Comparison of ENCODE assay signal across 16 cellular contexts in genomic region chr2:95029898-95030341, GRCh38. TPM values are rescaled to one million over a fixed set of nuclear protein-coding genes. Genes with fewer than 3 reads are reported as not detected.
A peak's percentile ranks its signal among the peaks of the same experiment; 100 is the strongest.
DNase-seq lines count a peak whose midpoint lies in the region; ATAC-seq, FAIRE-seq and TF ChIP-seq lines count a peak whose summit lies in the region.
"Had no signal": no experiment of that assay in that cellular context is flagged by ENCODE, and none has a peak within 500 bp of the region (broad histone marks: within the 10 kb centered on the region; RNA-seq: fewer than 3 reads in every experiment).

No MANE protein-coding gene starts in this region.

- ATAC-seq in CD4-positive, alpha-beta T cell (ENCODE audit: poor library complexity) = no peak
- ATAC-seq in naive thymus-derived CD4-positive, alpha-beta T cell = no peak
- no peak for ATAC-seq in HepG2
- no peak for ATAC-seq in HG03354 (IDR thresholded peaks at IDR 0.05; ENCODE audit: poor library complexity, severe bottlenecking, unreplicated experiment)
- ATAC-seq in aorta (ENCODE audit: low FRiP score) = no peak
- ATAC-seq in GM21786 (IDR thresholded peaks at IDR 0.05; ENCODE audit: unreplicated experiment) = no peak
- ATAC-seq: gastroesophageal sphincter had no signal

- TF ChIP-seq EP300 in HepG2 (IDR thresholded peaks at IDR 0.05; ENCODE audit: low read depth in 2 of 2, low read length in 2 of 2) (no peak), HepG2 (CRISPR knock-in tag; IDR thresholded peaks at IDR 0.05; ENCODE audit: borderline replicate concordance) (no peak)

- no peaks in the 10 kb centered on the region for H3K27me3 Mint-ChIP-seq in CD4-positive, alpha-beta T cell
- no peaks in the 10 kb centered on the region for H3K27me3 Mint-ChIP-seq in activated T-helper 2 cell treated with anti-CD3 and anti-CD28 coated beads, Interferon-gamma antibody, Interleukin-2, Interleukin-4, amounts not matched to agents 10 μg/mL and 5 μg/mL and 100 μg/mL, durations not matched to agents 14 hours and 24 hours and 36 hours (ENCODE audit: low read depth)
- H3K27me3 Mint-ChIP-seq in naive thymus-derived CD4-positive, alpha-beta T cell = peaks cover 0 to 11% (median 0%) of the 10 kb centered on the region in 5 donors

- peaks cover 0 to 63% of the 10 kb centered on the region in 2 donors for H3K4me1 ChIP-seq in naive thymus-derived CD4-positive, alpha-beta T cell (ENCODE audit: control insufficient read depth in 2 of 2, insufficient read depth in 2 of 2, low read length in 2 of 2)
- peaks cover 5% of the 10 kb centered on the region; the same call in 1 of the 2 replicates for H3K4me1 ChIP-seq in HepG2 (ENCODE audit: insufficient read depth, low read length)
- H3K4me1 ChIP-seq in aorta (ENCODE audit: control insufficient read depth in 1 of 2, insufficient read depth in 2 of 2, low read length in 2 of 2) = no peaks in the 10 kb centered on the region

- H3K27ac Mint-ChIP-seq in CD4-positive, alpha-beta T cell = peak overlapping the region; percentile 55
- no peak overlapping the region for H3K27ac Mint-ChIP-seq in activated T-helper 2 cell treated with anti-CD3 and anti-CD28 coated beads, Interferon-gamma antibody, Interleukin-2, Interleukin-4, amounts not matched to agents 10 μg/mL and 5 μg/mL and 100 μg/mL, durations not matched to agents 14 hours and 24 hours and 36 hours
- H3K27ac Mint-ChIP-seq in naive thymus-derived CD4-positive, alpha-beta T cell = peak overlapping the region in 7 of 9 donors; percentile 49 to 81 (median 73)
- H3K27ac Mint-ChIP-seq: H9 had no signal

- H3K27ac ChIP-seq in CD4-positive, alpha-beta T cell (ENCODE audit: low read depth, low read length) = peak overlapping the region; percentile 27
- peak overlapping the region; percentile 54 for H3K27ac ChIP-seq in naive thymus-derived CD4-positive, alpha-beta T cell (ENCODE audit: low read depth, low read length)
- H3K27ac ChIP-seq in HepG2 (ENCODE audit: extremely low read length, insufficient read depth, low read length) (no peak overlapping the region), aorta (ENCODE audit: low read depth in 1 of 2, low read length in 2 of 2) (no peak overlapping the region)
- H3K27ac ChIP-seq: adrenal gland, sigmoid colon, tibial artery had no signal

- H2AFZ ChIP-seq in HepG2 (ENCODE audit: low read length) = no peak overlapping the region

- H3K27me3 ChIP-seq in CD4-positive, alpha-beta T cell (ENCODE audit: control insufficient read depth, insufficient read depth, low read length) = no peaks in the 10 kb centered on the region
- no peaks in the 10 kb centered on the region for H3K27me3 ChIP-seq in naive thymus-derived CD4-positive, alpha-beta T cell (ENCODE audit: control insufficient read depth in 2 of 2, insufficient read depth in 2 of 2, low read length in 2 of 2)
- H3K27me3 ChIP-seq in HepG2 (ENCODE audit: control insufficient read depth in 1 of 2, insufficient read depth in 2 of 2, low read length in 2 of 2) = peaks cover 15 to 87% of the 10 kb centered on the region in 2 experiments
- H3K27me3 ChIP-seq in aorta (ENCODE audit: control insufficient read depth in 1 of 2, insufficient read depth in 2 of 2, low read length in 1 of 2) = no peaks in the 10 kb centered on the region

- FAIRE-seq in HepG2 (lab: Jason Lieb, UNC) = no peak
- FAIRE-seq: endometrium had no signal

- H3K4me3 Mint-ChIP-seq in CD4-positive, alpha-beta T cell = peak overlapping the region; percentile 63
- H3K4me3 Mint-ChIP-seq in activated T-helper 2 cell treated with anti-CD3 and anti-CD28 coated beads, Interferon-gamma antibody, Interleukin-2, Interleukin-4, amounts not matched to agents 10 μg/mL and 5 μg/mL and 100 μg/mL, durations not matched to agents 14 hours and 24 hours and 36 hours (ENCODE audit: low read depth) = peak overlapping the region; percentile 8
- H3K4me3 Mint-ChIP-seq in naive thymus-derived CD4-positive, alpha-beta T cell = peak overlapping the region in 8 of 10 donors; percentile 56 to 83 (median 60)
- H3K4me3 Mint-ChIP-seq: H9 had no signal

- TF ChIP-seq CTCF in CD4-positive, alpha-beta T cell (IDR thresholded peaks at IDR 0.05) = no peak
- no peak for TF ChIP-seq CTCF in HepG2 (CRISPR knock-in tag; IDR thresholded peaks at IDR 0.05)

- intact Hi-C loops in CD4-positive, alpha-beta T cell (cut with DNase I, micrococcal nuclease) = loop anchor here in 1 of 2 experiments (2.0 kb wide), 1 partner anchor 23 kb away; no protein-coding TSS in a partner anchor
- intact Hi-C loops in activated T-helper 2 cell treated with anti-CD3 and anti-CD28 coated beads, Interferon-gamma antibody, Interleukin-2, Interleukin-4, amounts not matched to agents 10 μg/mL and 5 μg/mL and 100 μg/mL, durations not matched to agents 14 hours and 24 hours and 36 hours (cut with micrococcal nuclease) = loop anchor here (5.0 kb wide), 1 partner anchor 177 kb away; the partner anchor contains the start of gene ZNF892
- intact Hi-C loops in naive thymus-derived CD4-positive, alpha-beta T cell (cut with micrococcal nuclease) = loop anchor here in 1 of 2 donors (10.0 kb wide), 1 partner anchor 1505 kb away; the partner anchor contains the start of gene ARID5A
- intact Hi-C loops in HepG2 (cut with micrococcal nuclease; ENCODE audit: unreplicated experiment) = no loop called here
- intact Hi-C loops in aorta (cut with DNase I) = no loop called here

- WGBS in HepG2 (ENCODE audit: low lambda C conversion rate) = 53% methylated on average over 4 of the region's 4 CpGs
- WGBS in aorta, 2 donors = 84 to 92% methylated on average over 4 of the region's 4 CpGs

- BruUV-seq in HepG2 (replicated peaks; lab: Mats Ljungman, UMichigan) = no TSS peak

- POLR2A ChIA-PET in CD4-positive, alpha-beta T cell (lab: Charles Lee) = interaction anchor here (0.8 to 3.7 kb wide), 7 partner anchors 12 to 50 kb away, joined by 3 to 15 read pairs (median 4); no protein-coding TSS in a partner anchor
- POLR2A ChIA-PET in naive thymus-derived CD4-positive, alpha-beta T cell (lab: Charles Lee) = interaction anchor here (1.2 to 16.0 kb wide), 6 partner anchors 10 to 49 kb away, joined by 4 to 1031 read pairs (median 8); no protein-coding TSS in a partner anchor
- POLR2A ChIA-PET in HepG2 (lab: Yijun Ruan, JAX) = no interaction called here

- no peaks in the 10 kb centered on the region for H3K9me3 Mint-ChIP-seq in CD4-positive, alpha-beta T cell
- no peaks in the 10 kb centered on the region for H3K9me3 Mint-ChIP-seq in activated T-helper 2 cell treated with anti-CD3 and anti-CD28 coated beads, Interferon-gamma antibody, Interleukin-2, Interleukin-4, amounts not matched to agents 10 μg/mL and 5 μg/mL and 100 μg/mL, durations not matched to agents 14 hours and 24 hours and 36 hours
- no peaks in the 10 kb centered on the region for H3K9me3 Mint-ChIP-seq in naive thymus-derived CD4-positive, alpha-beta T cell
- H3K9me3 Mint-ChIP-seq: H9 had no signal

- H3K79me2 ChIP-seq in HepG2 (ENCODE audit: insufficient read depth, low read length) = no peaks in the 10 kb centered on the region

- no peak for TF ChIP-seq POLR2A in HepG2 (IDR thresholded peaks at IDR 0.05; ENCODE audit: insufficient read depth in 1 of 2, low read depth in 2 of 2, low read length in 2 of 2)

- DNase-seq in CD4-positive, alpha-beta T cell = no peak
- DNase-seq in HCEC 1CT (peak; percentile 9), HepG2 (ENCODE audit: low spot score) (no peak), aorta (no peak)
- DNase-seq in activated T-helper 2 cell treated with anti-CD3 and anti-CD28 coated beads, Interferon-gamma antibody, Interleukin-2, Interleukin-4, amounts not matched to agents 10 μg/mL and 5 μg/mL and 100 μg/mL, durations not matched to agents 14 hours and 24 hours and 36 hours (ENCODE audit: low spot score) = no peak
- DNase-seq in naive thymus-derived CD4-positive, alpha-beta T cell = no peak
- DNase-seq: activated CD4-positive, alpha-beta T cell treated with anti-CD3 and anti-CD28 coated beads for 1 hour; adrenal gland; H9; sigmoid colon; stimulated activated CD4-positive, alpha-beta T cell treated with anti-CD3 and anti-CD28 coated beads, Interleukin-2, amount 100 ng/mL, for 48 hours; tibial artery had no signal

- H3K4me1 Mint-ChIP-seq in CD4-positive, alpha-beta T cell (ENCODE audit: low read depth) = peaks cover 84% of the 10 kb centered on the region
- H3K4me1 Mint-ChIP-seq in activated T-helper 2 cell treated with anti-CD3 and anti-CD28 coated beads, Interferon-gamma antibody, Interleukin-2, Interleukin-4, amounts not matched to agents 10 μg/mL and 5 μg/mL and 100 μg/mL, durations not matched to agents 14 hours and 24 hours and 36 hours (ENCODE audit: low read depth) = peaks cover 36% of the 10 kb centered on the region
- H3K4me1 Mint-ChIP-seq in naive thymus-derived CD4-positive, alpha-beta T cell = peaks cover 32 to 79% (median 72%) of the 10 kb centered on the region in 7 donors

- in situ Hi-C loops in HepG2 (cut with HindIII; ENCODE audit: extremely low pct_ligation_motif_present, low pct_unique_long_range_greater_than_20kb) = loop anchor here (10.0 kb wide), 1 partner anchor 45 kb away; no protein-coding TSS in a partner anchor

- H3K36me3 Mint-ChIP-seq in CD4-positive, alpha-beta T cell (ENCODE audit: low read depth) = peaks cover 44% of the 10 kb centered on the region
- H3K36me3 Mint-ChIP-seq in activated T-helper 2 cell treated with anti-CD3 and anti-CD28 coated beads, Interferon-gamma antibody, Interleukin-2, Interleukin-4, amounts not matched to agents 10 μg/mL and 5 μg/mL and 100 μg/mL, durations not matched to agents 14 hours and 24 hours and 36 hours (ENCODE audit: low read depth) = peaks cover 46% of the 10 kb centered on the region
- H3K36me3 Mint-ChIP-seq in naive thymus-derived CD4-positive, alpha-beta T cell = peaks cover 4 to 45% (median 9%) of the 10 kb centered on the region in 5 donors

- H3K4me3 ChIP-seq in naive thymus-derived CD4-positive, alpha-beta T cell (ENCODE audit: low read length) = no peak overlapping the region
- H3K4me3 ChIP-seq in HepG2 (replicated peaks in 1 of 3; ENCODE audit: insufficient read depth in 1 of 3, low read depth in 2 of 3, low read length in 3 of 3) = no peak overlapping the region
- H3K4me3 ChIP-seq in aorta (ENCODE audit: low read length in 2 of 2) = no peak overlapping the region
- H3K4me3 ChIP-seq: adrenal gland, sigmoid colon, tibial artery had no signal

- no peak overlapping the region for H3K9ac ChIP-seq in HepG2 (ENCODE audit: insufficient read depth, low read depth, low read length)

- no peaks in the 10 kb centered on the region for H4K20me1 ChIP-seq in HepG2 (ENCODE audit: insufficient read depth, low read length)

- TF ChIP-seq RAD21 in HepG2 (CRISPR knock-in tag; IDR thresholded peaks at IDR 0.05) = no peak

- no peak overlapping the region for H3K4me2 ChIP-seq in HepG2 (ENCODE audit: low read depth, low read length)

- H3K9me3 ChIP-seq in CD4-positive, alpha-beta T cell (ENCODE audit: control insufficient read depth, low read length) = no peaks in the 10 kb centered on the region
- H3K9me3 ChIP-seq in naive thymus-derived CD4-positive, alpha-beta T cell (ENCODE audit: control insufficient read depth in 2 of 3, low read length in 3 of 3) = no peaks in the 10 kb centered on the region
- H3K9me3 ChIP-seq in HepG2 (ENCODE audit: low read length) = no peaks in the 10 kb centered on the region
- H3K9me3 ChIP-seq in aorta (ENCODE audit: control insufficient read depth, low read length) = no peaks in the 10 kb centered on the region
- H3K9me3 ChIP-seq: adrenal gland, gastroesophageal sphincter, sigmoid colon, tibial artery had no signal

- CTCF ChIA-PET in CD4-positive, alpha-beta T cell (lab: Charles Lee) = interaction anchor here (0.5 to 2.2 kb wide), 4 partner anchors 47 to 102 kb away, joined by 3 to 8 read pairs (median 4); no protein-coding TSS in a partner anchor
- CTCF ChIA-PET in naive thymus-derived CD4-positive, alpha-beta T cell (lab: Charles Lee) = interaction anchor here (1.0 to 2.0 kb wide), 6 partner anchors 13 to 85 kb away, joined by 3 to 9 read pairs (median 6); no protein-coding TSS in a partner anchor
- CTCF ChIA-PET in HepG2 (lab: Yijun Ruan, JAX; ENCODE audit: low intra/inter-chr PET ratio, low total read pairs) = no interaction called here

- peaks cover 0 to 39% (median 0%) of the 10 kb centered on the region in 3 experiments for H3K36me3 ChIP-seq in naive thymus-derived CD4-positive, alpha-beta T cell (ENCODE audit: control insufficient read depth in 2 of 3, insufficient read depth in 3 of 3, low read length in 3 of 3)
- H3K36me3 ChIP-seq in HepG2 (replicated peaks in 1 of 2; ENCODE audit: control insufficient read depth in 1 of 2, insufficient read depth in 2 of 2, low read length in 2 of 2) (no peaks in the 10 kb centered on the region), aorta (ENCODE audit: control insufficient read depth in 1 of 2, insufficient read depth in 2 of 2, low read length in 1 of 2) (no peaks in the 10 kb centered on the region)
- H3K36me3 ChIP-seq: adrenal gland, gastroesophageal sphincter, sigmoid colon, tibial artery had no signal

RNA-seq across cellular contexts. Expression of gene MAL, which starts 4.4 kb away (rescaled TPM):
- total RNA-seq in CD4-positive, alpha-beta T cell = 100 to 1,000 TPM; 101 to 102 TPM
- 101 and 117 TPM in 2 replicates for total RNA-seq in activated T-helper 2 cell treated with anti-CD3 and anti-CD28 coated beads, Interferon-gamma antibody, Interleukin-2, Interleukin-4, amounts not matched to agents 10 μg/mL and 5 μg/mL and 100 μg/mL, durations not matched to agents 14 hours and 24 hours and 36 hours
- total RNA-seq in naive thymus-derived CD4-positive, alpha-beta T cell = 100 to 1,000 TPM; 124 to 575 (median 159) TPM
- 100 to 1,000 TPM; 355 to 408 TPM for polyA plus RNA-seq in naive thymus-derived CD4-positive, alpha-beta T cell
- total RNA-seq in HepG2 (2016; rRNA removed; fragmentation: Illumina TruSeq; extraction: Trizol) = not detected in 2 replicates
- total RNA-seq in HepG2 (2016; cell fraction: cytosol; rRNA removed; fragmentation: Illumina TruSeq; extraction: Trizol; ENCODE audit: low read depth) = not detected in 2 replicates
- total RNA-seq in HepG2 (2016; cell fraction: insoluble cytoplasmic fraction; rRNA removed; fragmentation: Illumina TruSeq; extraction: Trizol) = not detected in 2 replicates
- not detected in 2 replicates for total RNA-seq in HepG2 (2016; cell fraction: membrane; rRNA removed; fragmentation: Illumina TruSeq; extraction: Trizol)
- not detected in 2 replicates for total RNA-seq in HepG2 (2016; cell fraction: nucleus; rRNA removed; fragmentation: Illumina TruSeq; extraction: Trizol)
- not detected in 2 replicates for polyA plus RNA-seq in HepG2 (2011; rRNA removed)
- not detected in 2 replicates for polyA plus RNA-seq in HepG2 (2011; cell fraction: cytosol; rRNA removed)
- not detected in 2 replicates for polyA plus RNA-seq in HepG2 (2011; cell fraction: nucleus; rRNA removed)
- polyA plus RNA-seq in HepG2 (2012) = not detected in 2 replicates
- polyA plus RNA-seq in HepG2 (2016; cell fraction: cytosol; fragmentation: Illumina TruSeq; extraction: Trizol; ENCODE audit: low read depth) = not detected in 2 replicates
- not detected in 2 replicates for polyA plus RNA-seq in HepG2 (2016; cell fraction: insoluble cytoplasmic fraction; fragmentation: Illumina TruSeq; extraction: Trizol; ENCODE audit: low read depth)
- not detected in 2 replicates for polyA plus RNA-seq in HepG2 (2016; cell fraction: membrane; fragmentation: Illumina TruSeq; extraction: Trizol; ENCODE audit: low read depth)
- not detected in 2 replicates for polyA plus RNA-seq in HepG2 (2016; cell fraction: nucleus; fragmentation: Illumina TruSeq; extraction: Trizol; ENCODE audit: insufficient read depth, low read depth)
- not detected in 2 replicates for polyA minus RNA-seq in HepG2 (2011; rRNA and poly(A)+ RNA removed; ENCODE audit: low replicate concordance)
- polyA minus RNA-seq in HepG2 (2011; cell fraction: cytosol; rRNA and poly(A)+ RNA removed) = not detected in 2 replicates
- not detected in 2 replicates for polyA minus RNA-seq in HepG2 (2011; cell fraction: nucleus; rRNA and poly(A)+ RNA removed)
- 1 to 10 TPM; 1.2 to 1.9 TPM for total RNA-seq in aorta
- 1 to 10 TPM in 1 of 2 donors, under 1 TPM in 1; 0.49 to 2.0 TPM for polyA plus RNA-seq in aorta
- total RNA-seq: H9 had no signal

Comparison
In these comparisons a context has a peak if more than half of its experiments do, and no peak if none do; other contexts are left out.
1. H3K27ac ChIP-seq: peak in CD4-positive, alpha-beta T cell (single experiment) and naive thymus-derived CD4-positive, alpha-beta T cell (single experiment); none in HepG2 (single experiment) and aorta (0 of 2).
2. H3K4me3 Mint-ChIP-seq: peak in every context shown above with its lines; median percentile 63 in CD4-positive, alpha-beta T cell; 60 in naive thymus-derived CD4-positive, alpha-beta T cell; 8 in activated T-helper 2 cell treated with anti-CD3 and anti-CD28 coated beads, Interferon-gamma antibody, Interleukin-2, Interleukin-4, amounts not matched to agents 10 μg/mL and 5 μg/mL and 100 μg/mL, durations not matched to agents 14 hours and 24 hours and 36 hours.
3. RNA of gene MAL, which starts 4.4 kb away (total RNA-seq): 124 to 575 TPM in naive thymus-derived CD4-positive, alpha-beta T cell, 101 to 102 TPM in CD4-positive, alpha-beta T cell and 101 to 117 TPM in activated T-helper 2 cell treated with anti-CD3 and anti-CD28 coated beads, Interferon-gamma antibody, Interleukin-2, Interleukin-4, amounts not matched to agents 10 μg/mL and 5 μg/mL and 100 μg/mL, durations not matched to agents 14 hours and 24 hours and 36 hours; 1.2 to 1.9 TPM in aorta and not detected in HepG2; every median in the first group is over 10 times any median in the second.